13 cellular contexts compared by ENCODE assay signal in genomic region chr4:186628058-186628711, GRCh38.
DNase-seq lines count a peak whose midpoint lies in the region; ATAC-seq and TF ChIP-seq lines count a peak whose summit lies in the region.
"Had no signal": no experiment of that assay in that cellular context is flagged by ENCODE, and none has a peak within 500 bp of the region (broad histone marks: within the 10 kb centered on the region; RNA-seq: fewer than 3 reads in every experiment).

No MANE protein-coding gene starts in this region.

- no peak overlapping the region for H3K27ac Mint-ChIP-seq in activated naive CD4-positive, alpha-beta T cell treated with anti-CD3 and anti-CD28 coated beads, Interleukin-2, amount 10 ng/mL, durations not matched to agents 7 days and 5 days
- no peak overlapping the region for H3K27ac Mint-ChIP-seq in activated naive CD4-positive, alpha-beta T cell treated with anti-CD3 and anti-CD28 coated beads for 36 hours
- H3K27ac Mint-ChIP-seq in activated CD8-positive, alpha-beta T cell treated with anti-CD3 and anti-CD28 coated beads for 36 hours: no peak overlapping the region
- peak overlapping the region; percentile 31 for H3K27ac Mint-ChIP-seq in osteocyte (ENCODE audit: unreplicated experiment)
- H3K27ac Mint-ChIP-seq: activated T-cell treated with anti-CD3 and anti-CD28 coated beads, Interleukin-2, amount 50 U/mL, for 24 hours had no signal

- H3K4me3 Mint-ChIP-seq in activated naive CD4-positive, alpha-beta T cell treated with anti-CD3 and anti-CD28 coated beads, Interleukin-2, amount 10 ng/mL, durations not matched to agents 7 days and 5 days: no peak overlapping the region
- H3K4me3 Mint-ChIP-seq in activated naive CD4-positive, alpha-beta T cell treated with anti-CD3 and anti-CD28 coated beads for 36 hours: no peak overlapping the region
- H3K4me3 Mint-ChIP-seq in activated CD8-positive, alpha-beta T cell treated with anti-CD3 and anti-CD28 coated beads for 36 hours: no peak overlapping the region
- H3K4me3 Mint-ChIP-seq in osteocyte (ENCODE audit: unreplicated experiment): no peak overlapping the region
- H3K4me3 Mint-ChIP-seq: activated T-cell treated with anti-CD3 and anti-CD28 coated beads, Interleukin-2, amount 50 U/mL, for 24 hours had no signal

- WGBS in tibial nerve, 2 donors: 93 to 96% methylated on average over 21 of the region's 21 CpGs

- peaks cover 0 to 18% (median 1%) of the 10 kb centered on the region in 4 donors for H3K4me1 ChIP-seq in tibial nerve

- H3K36me3 ChIP-seq in tibial nerve: peaks cover 0 to 59% (median 0%) of the 10 kb centered on the region in 3 donors

- peaks cover 2% of the 10 kb centered on the region for H3K36me3 Mint-ChIP-seq in activated naive CD4-positive, alpha-beta T cell treated with anti-CD3 and anti-CD28 coated beads, Interleukin-2, amount 10 ng/mL, durations not matched to agents 7 days and 5 days
- no peaks in the 10 kb centered on the region for H3K36me3 Mint-ChIP-seq in activated naive CD4-positive, alpha-beta T cell treated with anti-CD3 and anti-CD28 coated beads for 36 hours (ENCODE audit: low read depth)
- no peaks in the 10 kb centered on the region for H3K36me3 Mint-ChIP-seq in activated CD8-positive, alpha-beta T cell treated with anti-CD3 and anti-CD28 coated beads for 36 hours (ENCODE audit: low read depth)
- H3K36me3 Mint-ChIP-seq in osteocyte (ENCODE audit: unreplicated experiment): peaks cover 65% of the 10 kb centered on the region

- H3K9me3 Mint-ChIP-seq in activated naive CD4-positive, alpha-beta T cell treated with anti-CD3 and anti-CD28 coated beads, Interleukin-2, amount 10 ng/mL, durations not matched to agents 7 days and 5 days: peaks cover 24% of the 10 kb centered on the region
- H3K9me3 Mint-ChIP-seq in activated naive CD4-positive, alpha-beta T cell treated with anti-CD3 and anti-CD28 coated beads for 36 hours: peaks cover 3% of the 10 kb centered on the region
- H3K9me3 Mint-ChIP-seq in activated CD8-positive, alpha-beta T cell treated with anti-CD3 and anti-CD28 coated beads for 36 hours: no peaks in the 10 kb centered on the region
- no peaks in the 10 kb centered on the region for H3K9me3 Mint-ChIP-seq in osteocyte (ENCODE audit: unreplicated experiment)

- no peaks in the 10 kb centered on the region for H3K27me3 ChIP-seq in tibial nerve
- H3K27me3 ChIP-seq: gastroesophageal sphincter had no signal

- H3K4me1 Mint-ChIP-seq in activated naive CD4-positive, alpha-beta T cell treated with anti-CD3 and anti-CD28 coated beads, Interleukin-2, amount 10 ng/mL, durations not matched to agents 7 days and 5 days: peaks cover 9% of the 10 kb centered on the region
- no peaks in the 10 kb centered on the region for H3K4me1 Mint-ChIP-seq in activated naive CD4-positive, alpha-beta T cell treated with anti-CD3 and anti-CD28 coated beads for 36 hours (ENCODE audit: low read depth)
- H3K4me1 Mint-ChIP-seq in activated CD8-positive, alpha-beta T cell treated with anti-CD3 and anti-CD28 coated beads for 36 hours (ENCODE audit: low read depth): no peaks in the 10 kb centered on the region
- peaks cover 34% of the 10 kb centered on the region for H3K4me1 Mint-ChIP-seq in osteocyte (ENCODE audit: unreplicated experiment)

- TF ChIP-seq POLR2A in NB4 (IDR thresholded peaks at IDR 0.05; ENCODE audit: extremely low read depth, insufficient read length) (no peak), tibial nerve (IDR thresholded peaks at IDR 0.05) (no peak)

- CTCF ChIA-PET in activated naive CD4-positive, alpha-beta T cell treated with anti-CD3 and anti-CD28 coated beads, Interleukin-2, amount 10 ng/mL, durations not matched to agents 7 days and 5 days (lab: Charles Lee): no interaction called here
- CTCF ChIA-PET in activated naive CD4-positive, alpha-beta T cell treated with anti-CD3 and anti-CD28 coated beads for 36 hours (lab: Charles Lee): interaction anchor here (1.6 kb wide), 1 partner anchor 40 kb away, joined by 3 read pairs; no protein-coding TSS in a partner anchor
- CTCF ChIA-PET in activated CD8-positive, alpha-beta T cell treated with anti-CD3 and anti-CD28 coated beads for 36 hours (lab: Charles Lee): no interaction called here

- no peak overlapping the region for H3K27ac ChIP-seq in tibial nerve
- H3K27ac ChIP-seq: gastroesophageal sphincter had no signal

- POLR2A ChIA-PET in activated CD8-positive, alpha-beta T cell treated with anti-CD3 and anti-CD28 coated beads for 36 hours (lab: Charles Lee): no interaction called here

- peak; percentile 32 for DNase-seq in activated naive CD4-positive, alpha-beta T cell treated with anti-CD3 and anti-CD28 coated beads, Interleukin-2, amount 10 ng/mL, durations not matched to agents 7 days and 5 days
- no peak for DNase-seq in activated naive CD4-positive, alpha-beta T cell treated with anti-CD3 and anti-CD28 coated beads for 36 hours
- peak; percentile 88 for DNase-seq in NB4 (ENCODE audit: low read depth)
- peak; percentile 35 for DNase-seq in activated CD8-positive, alpha-beta T cell treated with anti-CD3 and anti-CD28 coated beads for 36 hours
- no peak for DNase-seq in osteocyte (ENCODE audit: extremely low spot score, unreplicated experiment)
- DNase-seq in NCI-H226: no peak
- DNase-seq in tibial nerve (ENCODE audit: low spot score in 2 of 2): no peak
- DNase-seq: activated T-cell treated with anti-CD3 and anti-CD28 coated beads, Interleukin-2, amount 50 U/mL, for 24 hours; PC-3; stimulated activated CD4-positive, alpha-beta T cell treated with anti-CD3 and anti-CD28 coated beads, Interleukin-1b, Interleukin-23, amount 100 ng/mL, for 48 hours had no signal

- no peak for ATAC-seq in activated CD8-positive, alpha-beta T cell treated with anti-CD3 and anti-CD28 coated beads for 36 hours
- no peak for ATAC-seq in HG02623 (IDR thresholded peaks at IDR 0.05; ENCODE audit: unreplicated experiment)
- ATAC-seq: gastroesophageal sphincter, PC-3 had no signal

- peak overlapping the region; percentile 54 for H3K4me3 ChIP-seq in NB4 (ENCODE audit: low read depth, low read length)
- no peak overlapping the region for H3K4me3 ChIP-seq in tibial nerve
- H3K4me3 ChIP-seq: gastroesophageal sphincter, GM12878 had no signal

- H3K27me3 Mint-ChIP-seq in activated naive CD4-positive, alpha-beta T cell treated with anti-CD3 and anti-CD28 coated beads, Interleukin-2, amount 10 ng/mL, durations not matched to agents 7 days and 5 days: no peaks in the 10 kb centered on the region
- H3K27me3 Mint-ChIP-seq in activated naive CD4-positive, alpha-beta T cell treated with anti-CD3 and anti-CD28 coated beads for 36 hours (ENCODE audit: low read depth): no peaks in the 10 kb centered on the region
- no peaks in the 10 kb centered on the region for H3K27me3 Mint-ChIP-seq in activated CD8-positive, alpha-beta T cell treated with anti-CD3 and anti-CD28 coated beads for 36 hours
- no peaks in the 10 kb centered on the region for H3K27me3 Mint-ChIP-seq in osteocyte (ENCODE audit: unreplicated experiment)
- H3K27me3 Mint-ChIP-seq: activated T-cell treated with anti-CD3 and anti-CD28 coated beads, Interleukin-2, amount 50 U/mL, for 24 hours had no signal

- no peak for TF ChIP-seq EP300 in tibial nerve (IDR thresholded peaks at IDR 0.05)

- intact Hi-C loops in activated naive CD4-positive, alpha-beta T cell treated with anti-CD3 and anti-CD28 coated beads for 36 hours (cut with micrococcal nuclease): no loop called here
- intact Hi-C loops in activated CD8-positive, alpha-beta T cell treated with anti-CD3 and anti-CD28 coated beads for 36 hours (cut with micrococcal nuclease): no loop called here

- TF ChIP-seq CTCF in NB4 (IDR thresholded peaks at IDR 0.05; ENCODE audit: low read depth, low read length): no peak
- TF ChIP-seq CTCF in activated CD8-positive, alpha-beta T cell treated with anti-CD3 and anti-CD28 coated beads for 36 hours (IDR thresholded peaks at IDR 0.05): no peak
- TF ChIP-seq CTCF in osteocyte (IDR thresholded peaks at IDR 0.05): no peak
- TF ChIP-seq CTCF in tibial nerve (IDR thresholded peaks at IDR 0.05): no peak

- no peaks in the 10 kb centered on the region for H3K9me3 ChIP-seq in tibial nerve
- H3K9me3 ChIP-seq: gastroesophageal sphincter had no signal

Comparison
In these comparisons a context has a peak if more than half of its experiments do, and no peak if none do; other contexts are left out.
1. DNase-seq: peak in activated naive CD4-positive, alpha-beta T cell treated with anti-CD3 and anti-CD28 coated beads, Interleukin-2, amount 10 ng/mL, durations not matched to agents 7 days and 5 days (single experiment), NB4 (single experiment) and activated CD8-positive, alpha-beta T cell treated with anti-CD3 and anti-CD28 coated beads for 36 hours (single experiment); none in activated naive CD4-positive, alpha-beta T cell treated with anti-CD3 and anti-CD28 coated beads for 36 hours (single experiment), osteocyte (single experiment), NCI-H226 (single experiment) and tibial nerve (0 of 2).